16 cellular contexts compared by ENCODE assay signal in the genomic region with DNA sequence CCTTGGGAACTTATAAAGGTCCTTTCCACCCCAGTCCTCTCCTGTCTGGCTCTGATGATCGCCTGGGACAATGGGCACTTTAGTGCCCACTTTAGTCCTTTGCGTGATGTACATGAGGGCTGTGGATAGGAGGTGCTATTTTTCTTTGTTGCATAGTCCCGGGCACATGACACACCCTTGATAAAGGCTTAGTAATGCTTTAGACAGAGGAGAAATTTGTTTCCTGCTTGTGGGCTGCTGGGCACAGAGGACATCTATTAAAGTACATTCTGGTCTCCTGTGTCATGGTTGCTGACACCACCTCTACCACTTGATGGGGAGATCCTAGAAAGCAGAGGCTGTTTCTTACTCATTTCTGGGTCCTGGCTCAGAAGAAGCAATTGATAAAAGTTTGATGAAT. TPM values are rescaled to one million over a fixed set of nuclear protein-coding genes. Genes with fewer than 3 reads are reported as not detected.
DNase-seq lines count a peak whose midpoint lies in the region; ATAC-seq and TF ChIP-seq lines count a peak whose summit lies in the region.
"Had no signal": no experiment of that assay in that cellular context is flagged by ENCODE, and none has a peak within 500 bp of the region (broad histone marks: within the 10 kb centered on the region; RNA-seq: fewer than 3 reads in every experiment).

No MANE protein-coding gene starts in this region.

- intact Hi-C loops in heart right ventricle (cut with DNase I) = no loop called here
- intact Hi-C loops in upper lobe of right lung (cut with DNase I) = no loop called here

- in situ Hi-C loops in SK-MEL-5 (cut with HindIII; ENCODE audit: low pct_unique_long_range_greater_than_20kb, low sequenced_read_pairs) = no loop called here

- H3K36me3 ChIP-seq in heart right ventricle = peaks cover 0 to 47% (median 23%) of the 10 kb centered on the region in 9 donors
- H3K36me3 ChIP-seq in right atrium auricular region = peaks cover 37% of the 10 kb centered on the region
- peaks cover 39% of the 10 kb centered on the region for H3K36me3 ChIP-seq in upper lobe of right lung

- H3K27me3 ChIP-seq in heart right ventricle (peaks cover 0 to 3% (median 0%) of the 10 kb centered on the region in 7 donors), right atrium auricular region (no peaks in the 10 kb centered on the region), upper lobe of right lung (no peaks in the 10 kb centered on the region)
- H3K27me3 ChIP-seq: BLaER1 treated with 17β-estradiol and CSF1 and Interleukin-3, amounts not matched to agents 10 nM and 100 nM had no signal

- H3K9me3 ChIP-seq in heart right ventricle = no peaks in the 10 kb centered on the region
- no peaks in the 10 kb centered on the region for H3K9me3 ChIP-seq in right atrium auricular region
- H3K9me3 ChIP-seq in upper lobe of right lung = no peaks in the 10 kb centered on the region
- H3K9me3 ChIP-seq: BLaER1 treated with 17β-estradiol and CSF1 and Interleukin-3, amounts not matched to agents 10 nM and 100 nM had no signal

- H3K36me3 Mint-ChIP-seq in type B pancreatic cell = peaks cover 3% of the 10 kb centered on the region

- TF ChIP-seq CTCF in heart right ventricle (IDR thresholded peaks at IDR 0.05) (no peak), right atrium auricular region (IDR thresholded peaks at IDR 0.05) (no peak), fibroblast of pulmonary artery (IDR thresholded peaks at IDR 0.05; ENCODE audit: low read length, missing control alignments) (peak; percentile 9), upper lobe of right lung (IDR thresholded peaks at IDR 0.05) (no peak), type B pancreatic cell (conservative IDR thresholded peaks at IDR 0.05) (no peak)

- H3K27ac ChIP-seq in heart right ventricle = no peak overlapping the region
- no peak overlapping the region for H3K27ac ChIP-seq in right atrium auricular region
- H3K27ac ChIP-seq in upper lobe of right lung = no peak overlapping the region
- H3K27ac ChIP-seq: BLaER1 treated with 17β-estradiol and CSF1 and Interleukin-3, amounts not matched to agents 10 nM and 100 nM had no signal

- DNase-seq in heart right ventricle = no peak
- no peak for DNase-seq in right atrium auricular region (ENCODE audit: low spot score)
- peak; percentile 73 for DNase-seq in SK-MEL-5 (ENCODE audit: low read depth, low spot score)
- DNase-seq in fibroblast of pulmonary artery (ENCODE audit: low read depth) = peak; percentile 50
- peak; percentile 2 for DNase-seq in upper lobe of right lung
- DNase-seq in hypothalamus (lab: John Stamatoyannopoulos, UW) = no peak
- DNase-seq in activated gamma-delta T cell (lab: John Stamatoyannopoulos, UW) = no peak
- no peak for DNase-seq in type B pancreatic cell (ENCODE audit: extremely low spot score, unreplicated experiment)
- DNase-seq: activated T-cell treated with anti-CD3 and anti-CD28 coated beads for 4 hours, NCI-H510A, T-helper 17 cell had no signal

- no peaks in the 10 kb centered on the region for H3K9me3 Mint-ChIP-seq in type B pancreatic cell
- H3K9me3 Mint-ChIP-seq: natural killer cell treated with Interleukin-12 subunit alpha and Interleukin-12 subunit beta and Interleukin-15 and Interleukin-18, amount 100 ng/mL, for 72 hours; stimulated activated naive CD8-positive, alpha-beta T cell treated with anti-CD3 and anti-CD28 coated beads, Interleukin-15, Interleukin-2, amounts not matched to agents 100 ng/mL and 50 ng/mL, for 24 hours had no signal

- no peak overlapping the region for H3K4me3 Mint-ChIP-seq in type B pancreatic cell
- H3K4me3 Mint-ChIP-seq: natural killer cell treated with Interleukin-12 subunit alpha and Interleukin-12 subunit beta and Interleukin-15 and Interleukin-18, amount 100 ng/mL, for 72 hours; stimulated activated naive CD8-positive, alpha-beta T cell treated with anti-CD3 and anti-CD28 coated beads, Interleukin-15, Interleukin-2, amounts not matched to agents 100 ng/mL and 50 ng/mL, for 24 hours; T-helper 17 cell had no signal

- H3K4me3 ChIP-seq in heart right ventricle (no peak overlapping the region), right atrium auricular region (no peak overlapping the region), fibroblast of pulmonary artery (replicated peaks; ENCODE audit: low read depth, low read length) (no peak overlapping the region), upper lobe of right lung (no peak overlapping the region)
- H3K4me3 ChIP-seq: BLaER1 treated with 17β-estradiol and CSF1 and Interleukin-3, amounts not matched to agents 10 nM and 100 nM; GM12878 had no signal

- no peak overlapping the region for H3K27ac Mint-ChIP-seq in type B pancreatic cell
- H3K27ac Mint-ChIP-seq: natural killer cell treated with Interleukin-12 subunit alpha and Interleukin-12 subunit beta and Interleukin-15 and Interleukin-18, amount 100 ng/mL, for 72 hours; stimulated activated naive CD8-positive, alpha-beta T cell treated with anti-CD3 and anti-CD28 coated beads, Interleukin-15, Interleukin-2, amounts not matched to agents 100 ng/mL and 50 ng/mL, for 24 hours had no signal

- 68 to 70% methylated on average over 3 of the region's 3 CpGs for WGBS in heart right ventricle, 2 donors

- peak in 6 of 8 donors; percentile 15 to 74 (median 52) for ATAC-seq in heart right ventricle
- ATAC-seq in upper lobe of right lung = peak; percentile 58
- ATAC-seq: GM12878, T-helper 17 cell had no signal

- H3K4me1 Mint-ChIP-seq in type B pancreatic cell (ENCODE audit: unreplicated experiment) = peaks cover 6% of the 10 kb centered on the region

- H3K4me1 ChIP-seq in heart right ventricle = peaks cover 0 to 9% (median 0%) of the 10 kb centered on the region in 9 donors
- H3K4me1 ChIP-seq in right atrium auricular region = no peaks in the 10 kb centered on the region
- H3K4me1 ChIP-seq in upper lobe of right lung = no peaks in the 10 kb centered on the region
- H3K4me1 ChIP-seq: BLaER1 treated with 17β-estradiol and CSF1 and Interleukin-3, amounts not matched to agents 10 nM and 100 nM had no signal

- H3K27me3 Mint-ChIP-seq in type B pancreatic cell = peaks cover 4% of the 10 kb centered on the region
- H3K27me3 Mint-ChIP-seq: natural killer cell treated with Interleukin-12 subunit alpha and Interleukin-12 subunit beta and Interleukin-15 and Interleukin-18, amount 100 ng/mL, for 72 hours; stimulated activated naive CD8-positive, alpha-beta T cell treated with anti-CD3 and anti-CD28 coated beads, Interleukin-15, Interleukin-2, amounts not matched to agents 100 ng/mL and 50 ng/mL, for 24 hours; T-helper 17 cell had no signal

RNA-seq across cellular contexts. Expression of a gene that starts 5.4 kb away (rescaled TPM):
- total RNA-seq in heart right ventricle (not detected), right atrium auricular region (not detected), upper lobe of right lung (not detected), type B pancreatic cell (ENCODE audit: low replicate concordance) (not detected in 2 replicates)
- polyA plus RNA-seq in heart right ventricle = not detected
- total RNA-seq in SK-MEL-5 (2014; rRNA removed; shearing (Covaris generic)) = not detected in 2 replicates
- polyA plus RNA-seq in SK-MEL-5 (2015; cell fraction: cytosol; rRNA removed) = not detected in 2 replicates
- not detected in 2 replicates for polyA plus RNA-seq in SK-MEL-5 (2015; cell fraction: nucleus; rRNA removed)
- total RNA-seq: chondrocyte; GM12878; natural killer cell treated with Interleukin-12 subunit alpha and Interleukin-12 subunit beta and Interleukin-15 and Interleukin-18, amount 100 ng/mL, for 72 hours; T-helper 17 cell had no signal
- polyA plus RNA-seq: GM12878 had no signal

RNA-seq across cellular contexts. Expression of a gene that starts 47.2 kb away (rescaled TPM):
- total RNA-seq in heart right ventricle (10 to 100 TPM; 32.2 to 50.6 (median 36.8) TPM), right atrium auricular region (10 to 100 TPM; 22.1 to 25.0 TPM), upper lobe of right lung (61.1 TPM), type B pancreatic cell (ENCODE audit: low replicate concordance) (29.4 and 39.7 TPM in 2 replicates)
- 10 to 100 TPM; 22.4 to 43.1 TPM for polyA plus RNA-seq in heart right ventricle
- 14.5 and 16.2 TPM in 2 replicates for total RNA-seq in SK-MEL-5 (2014; rRNA removed; shearing (Covaris generic))
- polyA plus RNA-seq in SK-MEL-5 (2015; cell fraction: cytosol; rRNA removed) = 23.4 and 24.6 TPM in 2 replicates
- 92.5 and 97.0 TPM in 2 replicates for polyA plus RNA-seq in SK-MEL-5 (2015; cell fraction: nucleus; rRNA removed)

RNA-seq across cellular contexts. Expression of a gene that starts 59.8 kb away (rescaled TPM):
- 10 to 100 TPM in 6 of 10 donors, 1 to 10 TPM in 4; 8.6 to 16.9 (median 12.2) TPM for total RNA-seq in heart right ventricle
- 1 to 10 TPM; 7.9 to 9.6 TPM for polyA plus RNA-seq in heart right ventricle
- 10 to 100 TPM in 1 of 2 donors, 1 to 10 TPM in 1; 7.9 to 14.5 TPM for total RNA-seq in right atrium auricular region
- total RNA-seq in SK-MEL-5 (2014; rRNA removed; shearing (Covaris generic)) = 4.6 and 4.8 TPM in 2 replicates
- 6.1 and 7.4 TPM in 2 replicates for polyA plus RNA-seq in SK-MEL-5 (2015; cell fraction: cytosol; rRNA removed)
- 10.1 and 11.3 TPM in 2 replicates for polyA plus RNA-seq in SK-MEL-5 (2015; cell fraction: nucleus; rRNA removed)
- total RNA-seq in upper lobe of right lung = 24.6 TPM
- 5.7 and 6.8 TPM in 2 replicates for total RNA-seq in type B pancreatic cell (ENCODE audit: low replicate concordance)

Comparison
In these comparisons a context has a peak if more than half of its experiments do, and no peak if none do; other contexts are left out.
1. DNase-seq: peak in SK-MEL-5 (single experiment), fibroblast of pulmonary artery (single experiment) and upper lobe of right lung (single experiment); none in heart right ventricle (0 of 2), right atrium auricular region (single experiment), hypothalamus (0 of 51), activated gamma-delta T cell (single experiment) and type B pancreatic cell (single experiment).